ENCODE assay signal across 17 cellular contexts in genomic region chr16:57094911-57095310, GRCh38.
"Had no signal": no experiment of that assay in that cellular context is flagged by ENCODE, and none has a peak within 500 bp of the region (broad histone marks: within the 10 kb centered on the region; RNA-seq: fewer than 3 reads in every experiment).

No MANE protein-coding gene starts in this region.

- DNase-seq: activated CD4-positive, alpha-beta T cell treated with anti-CD3 and anti-CD28 coated beads, Interleukin-2, amount 50 U/mL, for 48 hours; activated gamma-delta T cell; brain microvascular endothelial cell; cortex of kidney; effector CD4-positive, alpha-beta T cell; heart left ventricle; left ventricle myocardium inferior; mammary epithelial cell; pancreas; right lobe of liver; small intestine; stimulated activated CD4-positive, alpha-beta T cell treated with anti-CD3 and anti-CD28 coated beads, Interleukin-15, amount 100 ng/mL, for 24 hours; stimulated activated CD4-positive, alpha-beta T cell treated with anti-CD3 and anti-CD28 coated beads, Interleukin-2, amount 100 ng/mL, for 48 hours; stimulated activated naive CD8-positive, alpha-beta T cell treated with anti-CD3 and anti-CD28 coated beads, Interleukin-15, amount 100 ng/mL, for 72 hours had no signal

- H3K9me3 ChIP-seq: left ventricle myocardium inferior, pancreas, right lobe of liver, thoracic aorta had no signal

- ATAC-seq: heart left ventricle; pancreas; right lobe of liver; stimulated activated naive CD8-positive, alpha-beta T cell treated with anti-CD3 and anti-CD28 coated beads, Interleukin-15, amount 100 ng/mL, for 72 hours had no signal

- H3K27me3 Mint-ChIP-seq: central memory CD8-positive, alpha-beta T cell had no signal

- H3K27ac Mint-ChIP-seq: T-helper 2 cell treated with Interferon-gamma antibody and Interleukin-4, amounts not matched to agents 5 μg/mL and 100 μg/mL, for 36 hours had no signal

- H3K27me3 ChIP-seq: brain microvascular endothelial cell, heart left ventricle, pancreas, right lobe of liver had no signal

- H3K4me3 Mint-ChIP-seq: central memory CD8-positive, alpha-beta T cell; stimulated activated naive CD8-positive, alpha-beta T cell treated with anti-CD3 and anti-CD28 coated beads, Interleukin-15, amount 100 ng/mL, for 72 hours had no signal

- H3K9me3 Mint-ChIP-seq: central memory CD8-positive, alpha-beta T cell; stimulated activated naive CD8-positive, alpha-beta T cell treated with anti-CD3 and anti-CD28 coated beads, Interleukin-15, amount 100 ng/mL, for 72 hours; T-helper 2 cell treated with Interferon-gamma antibody and Interleukin-4, amounts not matched to agents 5 μg/mL and 100 μg/mL, for 36 hours had no signal

- H3K27ac ChIP-seq: brain microvascular endothelial cell, pancreas, right lobe of liver, thoracic aorta had no signal
